Comparison of ENCODE assay signal across 9 cellular contexts in the genomic region with DNA sequence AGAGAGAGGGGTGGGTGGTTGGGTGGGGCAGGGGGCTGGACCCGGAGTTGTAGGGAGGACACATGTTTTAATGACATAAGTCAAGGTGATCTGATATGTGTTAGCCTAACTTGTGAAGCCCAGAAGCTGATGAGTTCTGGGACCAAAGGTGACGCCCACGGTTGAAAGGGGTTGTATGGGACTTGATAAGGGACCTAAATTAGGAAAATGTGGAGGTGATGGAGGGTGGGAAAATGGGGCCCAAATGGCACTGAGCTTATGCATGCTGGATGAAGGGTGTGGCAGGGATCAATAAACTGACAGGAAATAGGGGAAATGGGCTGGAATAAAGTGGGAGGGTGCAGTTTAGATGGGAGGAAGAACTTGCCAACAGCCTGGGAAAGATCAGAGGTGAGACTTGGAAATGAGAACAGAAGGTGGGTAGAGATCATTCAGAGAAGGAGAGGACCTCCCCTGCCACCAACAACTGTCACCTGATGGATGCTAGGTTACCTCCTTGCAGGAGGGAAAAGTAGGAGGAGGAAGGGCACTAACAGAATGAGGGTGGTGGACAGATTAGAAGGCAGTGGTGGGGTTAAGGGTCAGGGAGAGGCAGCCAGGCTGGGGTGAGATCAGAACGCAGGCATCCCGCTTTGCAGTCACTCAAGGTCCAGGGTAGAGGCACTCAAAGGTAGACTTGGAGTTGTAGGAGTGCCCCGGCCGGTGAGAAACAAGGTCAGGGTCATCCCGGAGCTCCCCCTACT. TPM values are rescaled to one million over a fixed set of nuclear protein-coding genes. Genes with fewer than 3 reads are reported as not detected.
A peak's percentile ranks its signal among the peaks of the same experiment; 100 is the strongest.
DNase-seq lines count a peak whose midpoint lies in the region; ATAC-seq and TF ChIP-seq lines count a peak whose summit lies in the region.
"Had no signal": no experiment of that assay in that cellular context is flagged by ENCODE, and none has a peak within 500 bp of the region (broad histone marks: within the 10 kb centered on the region; RNA-seq: fewer than 3 reads in every experiment).

No MANE protein-coding gene starts in this region.

- no peak overlapping the region for H3K23ac ChIP-seq in mesendoderm (ENCODE audit: low read length)

- no CpG with 5 or more reads among the region's 8 CpGs for WGBS in mesendoderm (ENCODE audit: extremely low coverage, insufficient coverage, low lambda C conversion rate)

- peak; percentile 22 for ATAC-seq in GM18909 (IDR thresholded peaks at IDR 0.05; ENCODE audit: poor library complexity, unreplicated experiment)
- peak; percentile 18 for ATAC-seq in HG02798 (IDR thresholded peaks at IDR 0.05; ENCODE audit: poor library complexity, unreplicated experiment)
- ATAC-seq in naive thymus-derived CD8-positive, alpha-beta T cell = no peak
- ATAC-seq in upper lobe of right lung = no peak

- H3K36me3 ChIP-seq in BE2C (no peaks in the 10 kb centered on the region), upper lobe of right lung (no peaks in the 10 kb centered on the region), mesendoderm (ENCODE audit: control insufficient read depth, insufficient read depth, low read length) (no peaks in the 10 kb centered on the region)

- TF ChIP-seq CTCF in BE2C (IDR thresholded peaks at IDR 0.05; ENCODE audit: low read depth, low read length) (no peak), upper lobe of right lung (IDR thresholded peaks at IDR 0.05) (no peak)

- H3K4me1 ChIP-seq in BE2C (peaks cover 27% of the 10 kb centered on the region), upper lobe of right lung (peaks cover 18% of the 10 kb centered on the region), mesendoderm (ENCODE audit: control insufficient read depth, low read depth, low read length) (no peaks in the 10 kb centered on the region)

- H4K8ac ChIP-seq in mesendoderm (ENCODE audit: low read depth, low read length) = no peak overlapping the region

- H3K56ac ChIP-seq in mesendoderm (ENCODE audit: low read length) = no peak overlapping the region

- H3K9me3 Mint-ChIP-seq in naive thymus-derived CD8-positive, alpha-beta T cell = no peaks in the 10 kb centered on the region

- intact Hi-C loops in upper lobe of right lung (cut with DNase I) = no loop called here

- DNase-seq in RPMI8226 (peak; percentile 40), BE2C (no peak), upper lobe of right lung (no peak), mesendoderm (no peak), NCI-H1105 (lab: John Stamatoyannopoulos, UW) (no peak)
- DNase-seq in naive thymus-derived CD8-positive, alpha-beta T cell = peak in 1 of 10 donors; percentile 42

- H2AK5ac ChIP-seq in mesendoderm (ENCODE audit: low read length) = no peak overlapping the region

- no peak overlapping the region for H2BK15ac ChIP-seq in mesendoderm (replicated peaks; ENCODE audit: low read depth)

- H3K9ac ChIP-seq in mesendoderm (ENCODE audit: low read length) = no peak overlapping the region

- H3K27me3 ChIP-seq in BE2C = peaks cover 14% of the 10 kb centered on the region
- peaks cover 80% of the 10 kb centered on the region for H3K27me3 ChIP-seq in upper lobe of right lung
- H3K27me3 ChIP-seq in mesendoderm (ENCODE audit: insufficient read depth, low read length, poor library complexity) = peaks cover 70% of the 10 kb centered on the region

- no peak overlapping the region for H3K4me2 ChIP-seq in mesendoderm (ENCODE audit: low read length)

- H2BK5ac ChIP-seq in mesendoderm (ENCODE audit: low read length) = no peak overlapping the region

- H3K27ac Mint-ChIP-seq in naive thymus-derived CD8-positive, alpha-beta T cell = peak overlapping the region; percentile 77 to 97 (median 92)

- H3K27ac ChIP-seq in upper lobe of right lung (no peak overlapping the region), mesendoderm (ENCODE audit: low read depth, low read length) (no peak overlapping the region)

- H3K9me3 ChIP-seq in BE2C = no peaks in the 10 kb centered on the region
- H3K9me3 ChIP-seq in upper lobe of right lung = no peaks in the 10 kb centered on the region

- peak overlapping the region; percentile 58 to 92 (median 80) for H3K4me3 Mint-ChIP-seq in naive thymus-derived CD8-positive, alpha-beta T cell

- H4K5ac ChIP-seq in mesendoderm (ENCODE audit: low read length) = no peak overlapping the region

- H3K79me1 ChIP-seq in mesendoderm (ENCODE audit: low read length) = no peaks in the 10 kb centered on the region

- no peak overlapping the region for H2BK120ac ChIP-seq in mesendoderm (ENCODE audit: low read depth, low read length)

- POLR2A ChIA-PET in naive thymus-derived CD8-positive, alpha-beta T cell (lab: Charles Lee) = interaction anchor here (1.1 to 9.5 kb wide), 4 partner anchors 9 to 282 kb away, joined by 4 to 331 read pairs (median 9); partner anchors contain the start of gene WNT10A

- no peak overlapping the region for H3K18ac ChIP-seq in mesendoderm (ENCODE audit: low read length)

- no peaks in the 10 kb centered on the region for H3K79me2 ChIP-seq in mesendoderm (ENCODE audit: control insufficient read depth, insufficient read depth, low read length)

- no peak overlapping the region for H3K4ac ChIP-seq in mesendoderm (ENCODE audit: low read depth, low read length)

- H3K36me3 Mint-ChIP-seq in naive thymus-derived CD8-positive, alpha-beta T cell = no peaks in the 10 kb centered on the region

- H3K4me3 ChIP-seq in BE2C (ENCODE audit: low read depth, low read length) = no peak overlapping the region; the same call in 1 of the 2 replicates
- no peak overlapping the region for H3K4me3 ChIP-seq in upper lobe of right lung
- H3K4me3 ChIP-seq in mesendoderm (ENCODE audit: low read length) = no peak overlapping the region

- peaks cover 32 to 63% (median 59%) of the 10 kb centered on the region in 4 donors for H3K4me1 Mint-ChIP-seq in naive thymus-derived CD8-positive, alpha-beta T cell

- H3K27me3 Mint-ChIP-seq in naive thymus-derived CD8-positive, alpha-beta T cell = peaks cover 7 to 15% (median 9%) of the 10 kb centered on the region in 5 donors

RNA-seq across cellular contexts. Expression of gene WNT10A, which starts 15.3 kb away (rescaled TPM):
- total RNA-seq in naive thymus-derived CD8-positive, alpha-beta T cell = 1 to 10 TPM; 1.7 to 1.8 TPM
- polyA plus RNA-seq in naive thymus-derived CD8-positive, alpha-beta T cell = 1 to 10 TPM in 2 of 3 donors, under 1 TPM in 1; 0.53 to 1.2 (median 1.1) TPM
- polyA plus RNA-seq in BE2C (2012; ENCODE audit: insufficient read depth, insufficient read length, low read depth) = 8.7 TPM
- total RNA-seq in upper lobe of right lung = 0.90 TPM
- polyA plus RNA-seq in mesendoderm (2013, experiment 1 of 2) = not detected
- not detected for polyA plus RNA-seq in mesendoderm (2013, experiment 2 of 2)

RNA-seq across cellular contexts. Expression of gene WNT6, which starts 36.3 kb away (rescaled TPM):
- total RNA-seq in naive thymus-derived CD8-positive, alpha-beta T cell = not detected
- polyA plus RNA-seq in naive thymus-derived CD8-positive, alpha-beta T cell = under 1 TPM in 1 of 3 donors, not detected in 2; 0.08 TPM
- polyA plus RNA-seq in BE2C (2012; ENCODE audit: insufficient read depth, insufficient read length, low read depth) = 103 TPM
- not detected for total RNA-seq in upper lobe of right lung
- polyA plus RNA-seq in mesendoderm (2013, experiment 1 of 2) = 0.03 TPM
- 0.03 TPM for polyA plus RNA-seq in mesendoderm (2013, experiment 2 of 2)
- total RNA-seq: epithelial cell of proximal tubule had no signal

Comparison
In these comparisons a context has a peak if more than half of its experiments do, and no peak if none do; other contexts are left out.
1. ATAC-seq: peak in GM18909 (single experiment) and HG02798 (single experiment); none in naive thymus-derived CD8-positive, alpha-beta T cell (0 of 2) and upper lobe of right lung (single experiment).